ENCODE assay signal across 1 cellular context in genomic region chr3:17055374-17056276, GRCh38.
TF ChIP-seq lines count a peak whose summit lies in the region.

No MANE protein-coding gene starts in this region.

TF ChIP-seq in GM12878, 131 proteins besides CTCF, POLR2A, EP300 and RAD21 (continued from another document):
- peak; percentile 99 for TF ChIP-seq ATF2 (IDR thresholded peaks at IDR 0.05; ENCODE audit: low read length)
- TF ChIP-seq EED (IDR thresholded peaks at IDR 0.05; ENCODE audit: low read depth), result peak; percentile 88
- peak; percentile 56 for TF ChIP-seq ATF7 (IDR thresholded peaks at IDR 0.05; ENCODE audit: low read depth)
- peak; percentile 78 for TF ChIP-seq MTA3 (IDR thresholded peaks at IDR 0.05; ENCODE audit: borderline replicate concordance, low read length)
- peak; percentile 63; the same call in 1 of the 2 replicates for TF ChIP-seq CBX5 (IDR thresholded peaks at IDR 0.05; ENCODE audit: low read depth)
- no peak for TF ChIP-seq SMAD1 (IDR thresholded peaks at IDR 0.05; ENCODE audit: low read depth, partially characterized antibody)
- no peak for TF ChIP-seq PAX8 (IDR thresholded peaks at IDR 0.05)
- TF ChIP-seq ZNF274 (IDR thresholded peaks at IDR 0.05; ENCODE audit: insufficient read depth, insufficient read length), result no peak
- peak; percentile 92 for TF ChIP-seq NFIC (IDR thresholded peaks at IDR 0.05; ENCODE audit: low read depth, low read length)
- no peak for TF ChIP-seq YBX1 (IDR thresholded peaks at IDR 0.05)
- TF ChIP-seq TCF3 (IDR thresholded peaks at IDR 0.05; ENCODE audit: borderline replicate concordance, insufficient read depth, low read depth, low read length), result no peak
- no peak for TF ChIP-seq RBBP5 (conservative IDR thresholded peaks at IDR 0.05)
- no peak for TF ChIP-seq ZNF24 (IDR thresholded peaks at IDR 0.05)
- no peak for TF ChIP-seq PRDM15 (CRISPR knock-in tag; IDR thresholded peaks at IDR 0.05)
- peak; percentile 32 for TF ChIP-seq SP1 (IDR thresholded peaks at IDR 0.05; ENCODE audit: low read depth, low read length)
- TF ChIP-seq MAX (IDR thresholded peaks at IDR 0.05; ENCODE audit: low read depth, low read length), result no peak
- TF ChIP-seq PML (IDR thresholded peaks at IDR 0.05; ENCODE audit: low read length), result no peak; the same call in 1 of the 2 replicates
- TF ChIP-seq ZBTB40 (IDR thresholded peaks at IDR 0.05; ENCODE audit: borderline replicate concordance), result no peak
- no peak for TF ChIP-seq ZBTB33 (IDR thresholded peaks at IDR 0.05)
- TF ChIP-seq ZNF207 (IDR thresholded peaks at IDR 0.05; ENCODE audit: borderline replicate concordance), result 0 out of 2 replicates have a peak, but pooled peaks have one; percentile 31
- TF ChIP-seq SUPT20H (IDR thresholded peaks at IDR 0.05; ENCODE audit: borderline replicate concordance, control insufficient read depth, low read depth, low read length), result no peak
- TF ChIP-seq NR2C2 (IDR thresholded peaks at IDR 0.05; ENCODE audit: borderline replicate concordance, control insufficient read depth, insufficient read length, low read depth), result no peak
- TF ChIP-seq ZNF217 (IDR thresholded peaks at IDR 0.05), result no peak
- TF ChIP-seq JUND (IDR thresholded peaks at IDR 0.05; ENCODE audit: low read depth, low read length), result 0 out of 2 replicates have a peak, but pooled peaks have one; percentile 33
- TF ChIP-seq FOXK2 (IDR thresholded peaks at IDR 0.05), result no peak
- TF ChIP-seq MXI1 (IDR thresholded peaks at IDR 0.05; ENCODE audit: low read depth, low read length), result no peak
- TF ChIP-seq, protein P1, sequence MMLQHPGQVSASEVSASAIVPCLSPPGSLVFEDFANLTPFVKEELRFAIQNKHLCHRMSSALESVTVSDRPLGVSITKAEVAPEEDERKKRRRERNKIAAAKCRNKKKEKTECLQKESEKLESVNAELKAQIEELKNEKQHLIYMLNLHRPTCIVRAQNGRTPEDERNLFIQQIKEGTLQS (IDR thresholded peaks at IDR 0.05; ENCODE audit: borderline replicate concordance, extremely low read depth, low read depth, low read length), result no peak
- TF ChIP-seq, protein P2, sequence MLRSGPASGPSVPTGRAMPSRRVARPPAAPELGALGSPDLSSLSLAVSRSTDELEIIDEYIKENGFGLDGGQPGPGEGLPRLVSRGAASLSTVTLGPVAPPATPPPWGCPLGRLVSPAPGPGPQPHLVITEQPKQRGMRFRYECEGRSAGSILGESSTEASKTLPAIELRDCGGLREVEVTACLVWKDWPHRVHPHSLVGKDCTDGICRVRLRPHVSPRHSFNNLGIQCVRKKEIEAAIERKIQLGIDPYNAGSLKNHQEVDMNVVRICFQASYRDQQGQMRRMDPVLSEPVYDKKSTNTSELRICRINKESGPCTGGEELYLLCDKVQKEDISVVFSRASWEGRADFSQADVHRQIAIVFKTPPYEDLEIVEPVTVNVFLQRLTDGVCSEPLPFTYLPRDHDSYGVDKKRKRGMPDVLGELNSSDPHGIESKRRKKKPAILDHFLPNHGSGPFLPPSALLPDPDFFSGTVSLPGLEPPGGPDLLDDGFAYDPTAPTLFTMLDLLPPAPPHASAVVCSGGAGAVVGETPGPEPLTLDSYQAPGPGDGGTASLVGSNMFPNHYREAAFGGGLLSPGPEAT (IDR thresholded peaks at IDR 0.05; ENCODE audit: low read depth), result peak; percentile 79
- TF ChIP-seq, protein P3, sequence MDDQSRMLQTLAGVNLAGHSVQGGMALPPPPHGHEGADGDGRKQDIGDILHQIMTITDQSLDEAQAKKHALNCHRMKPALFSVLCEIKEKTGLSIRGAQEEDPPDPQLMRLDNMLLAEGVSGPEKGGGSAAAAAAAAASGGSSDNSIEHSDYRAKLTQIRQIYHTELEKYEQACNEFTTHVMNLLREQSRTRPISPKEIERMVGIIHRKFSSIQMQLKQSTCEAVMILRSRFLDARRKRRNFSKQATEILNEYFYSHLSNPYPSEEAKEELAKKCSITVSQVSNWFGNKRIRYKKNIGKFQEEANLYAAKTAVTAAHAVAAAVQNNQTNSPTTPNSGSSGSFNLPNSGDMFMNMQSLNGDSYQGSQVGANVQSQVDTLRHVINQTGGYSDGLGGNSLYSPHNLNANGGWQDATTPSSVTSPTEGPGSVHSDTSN (IDR thresholded peaks at IDR 0.05; ENCODE audit: insufficient replicate concordance, low read depth, low read length), result peak; percentile 75
- TF ChIP-seq FOS (IDR thresholded peaks at IDR 0.05; ENCODE audit: borderline replicate concordance, extremely low read depth, insufficient read length), result no peak
- no peak for TF ChIP-seq SUZ12 (IDR thresholded peaks at IDR 0.05; ENCODE audit: unreplicated experiment)
- TF ChIP-seq, protein P4, sequence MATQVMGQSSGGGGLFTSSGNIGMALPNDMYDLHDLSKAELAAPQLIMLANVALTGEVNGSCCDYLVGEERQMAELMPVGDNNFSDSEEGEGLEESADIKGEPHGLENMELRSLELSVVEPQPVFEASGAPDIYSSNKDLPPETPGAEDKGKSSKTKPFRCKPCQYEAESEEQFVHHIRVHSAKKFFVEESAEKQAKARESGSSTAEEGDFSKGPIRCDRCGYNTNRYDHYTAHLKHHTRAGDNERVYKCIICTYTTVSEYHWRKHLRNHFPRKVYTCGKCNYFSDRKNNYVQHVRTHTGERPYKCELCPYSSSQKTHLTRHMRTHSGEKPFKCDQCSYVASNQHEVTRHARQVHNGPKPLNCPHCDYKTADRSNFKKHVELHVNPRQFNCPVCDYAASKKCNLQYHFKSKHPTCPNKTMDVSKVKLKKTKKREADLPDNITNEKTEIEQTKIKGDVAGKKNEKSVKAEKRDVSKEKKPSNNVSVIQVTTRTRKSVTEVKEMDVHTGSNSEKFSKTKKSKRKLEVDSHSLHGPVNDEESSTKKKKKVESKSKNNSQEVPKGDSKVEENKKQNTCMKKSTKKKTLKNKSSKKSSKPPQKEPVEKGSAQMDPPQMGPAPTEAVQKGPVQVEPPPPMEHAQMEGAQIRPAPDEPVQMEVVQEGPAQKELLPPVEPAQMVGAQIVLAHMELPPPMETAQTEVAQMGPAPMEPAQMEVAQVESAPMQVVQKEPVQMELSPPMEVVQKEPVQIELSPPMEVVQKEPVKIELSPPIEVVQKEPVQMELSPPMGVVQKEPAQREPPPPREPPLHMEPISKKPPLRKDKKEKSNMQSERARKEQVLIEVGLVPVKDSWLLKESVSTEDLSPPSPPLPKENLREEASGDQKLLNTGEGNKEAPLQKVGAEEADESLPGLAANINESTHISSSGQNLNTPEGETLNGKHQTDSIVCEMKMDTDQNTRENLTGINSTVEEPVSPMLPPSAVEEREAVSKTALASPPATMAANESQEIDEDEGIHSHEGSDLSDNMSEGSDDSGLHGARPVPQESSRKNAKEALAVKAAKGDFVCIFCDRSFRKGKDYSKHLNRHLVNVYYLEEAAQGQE (IDR thresholded peaks at IDR 0.05; ENCODE audit: low read depth, low read length), result no peak
- TF ChIP-seq TCF7 (IDR thresholded peaks at IDR 0.05; ENCODE audit: borderline replicate concordance), result peak; percentile 91
- no peak for TF ChIP-seq BRCA1 (IDR thresholded peaks at IDR 0.05; ENCODE audit: low read depth, low read length)
- no peak for TF ChIP-seq E4F1 (IDR thresholded peaks at IDR 0.05; ENCODE audit: borderline replicate concordance, partially characterized antibody)
- TF ChIP-seq CBX3 (IDR thresholded peaks at IDR 0.05; ENCODE audit: borderline replicate concordance, low read depth), result no peak
- no peak for TF ChIP-seq POLR2AphosphoS2 (IDR thresholded peaks at IDR 0.05; ENCODE audit: low read depth, low read length)
- TF ChIP-seq KLF5 (IDR thresholded peaks at IDR 0.05; ENCODE audit: partially characterized antibody), result no peak
- no peak for TF ChIP-seq NBN (IDR thresholded peaks at IDR 0.05)
- TF ChIP-seq SREBF2 (IDR thresholded peaks at IDR 0.05; ENCODE audit: low read length), result no peak
